ENCODE assay signal across 8 cellular contexts in the genomic region with DNA sequence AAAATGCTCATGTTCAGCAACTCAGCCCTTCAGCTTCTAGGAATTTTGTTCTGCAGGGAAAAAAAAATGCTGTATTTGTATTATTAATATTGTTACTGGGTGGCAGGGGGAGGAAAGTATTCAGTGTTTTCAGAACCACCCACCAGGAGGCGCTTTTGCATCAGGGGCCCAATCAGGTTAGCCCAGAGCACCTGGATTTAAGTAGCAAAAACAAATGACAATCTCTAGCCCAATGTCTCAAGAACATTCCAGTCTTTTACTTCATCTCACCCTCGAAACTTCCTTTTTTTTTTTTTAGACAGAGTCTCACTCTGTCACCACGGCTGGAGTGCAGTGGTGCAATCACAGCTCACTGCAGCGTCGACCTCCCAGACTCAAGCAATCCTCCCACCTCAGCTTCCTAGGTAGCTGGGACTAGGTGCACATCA. TPM values are rescaled to one million over a fixed set of nuclear protein-coding genes. Genes with fewer than 3 reads are reported as not detected.
DNase-seq lines count a peak whose midpoint lies in the region; ATAC-seq, FAIRE-seq and TF ChIP-seq lines count a peak whose summit lies in the region.

No MANE protein-coding gene starts in this region.

- H3K4me1 ChIP-seq in right atrium auricular region = no peaks in the 10 kb centered on the region

- DNase-seq in Caki2 (ENCODE audit: low read depth) = peak; percentile 60
- peak; percentile 78 for DNase-seq in HTR-8/SVneo (ENCODE audit: insufficient read length, low spot score)
- peak; percentile 79 for DNase-seq in RPMI8226
- peak; percentile 48 to 56 for DNase-seq in activated T-helper 1 cell treated with anti-CD3 and anti-CD28 coated beads, Interleukin-2, amount 50 U/mL, for 16 hours (ENCODE audit: low read depth in 1 of 2, low spot score in 1 of 2)
- DNase-seq in right atrium auricular region (ENCODE audit: low spot score) = no peak
- DNase-seq in stimulated activated CD4-positive, alpha-beta T cell treated with anti-CD3 and anti-CD28 coated beads, Interleukin-2, amount 100 ng/mL, for 48 hours = peak; percentile 71 to 73

- no peak for FAIRE-seq in HTR-8/SVneo (lab: Jason Lieb, UNC)

- H3K36me3 ChIP-seq in right atrium auricular region = no peaks in the 10 kb centered on the region

- ATAC-seq in GM18517 (IDR thresholded peaks at IDR 0.05; ENCODE audit: unreplicated experiment) (no peak), HG03432 (IDR thresholded peaks at IDR 0.05; ENCODE audit: unreplicated experiment) (no peak)

- TF ChIP-seq CTCF in right atrium auricular region (IDR thresholded peaks at IDR 0.05) = peak; percentile 33 to 76

- no peaks in the 10 kb centered on the region for H3K9me3 ChIP-seq in right atrium auricular region

- H3K27me3 ChIP-seq in right atrium auricular region = no peaks in the 10 kb centered on the region

- no peak overlapping the region for H3K27ac ChIP-seq in right atrium auricular region

- in situ Hi-C loops in Caki2 (cut with HindIII; ENCODE audit: low pct_unique_long_range_greater_than_20kb, low sequenced_read_pairs) = no loop called here

- no peak overlapping the region for H3K4me3 ChIP-seq in right atrium auricular region

RNA-seq across cellular contexts. Expression of a gene that starts 0.6 kb away (rescaled TPM):
- total RNA-seq in Caki2 (2014; rRNA removed; shearing (Covaris generic); ENCODE audit: low replicate concordance) = 2.7 TPM in 1 of 2 replicates, not detected in the other
- total RNA-seq in right atrium auricular region = not detected
